ENCODE assay signal across 1 cellular context in the genomic region with DNA sequence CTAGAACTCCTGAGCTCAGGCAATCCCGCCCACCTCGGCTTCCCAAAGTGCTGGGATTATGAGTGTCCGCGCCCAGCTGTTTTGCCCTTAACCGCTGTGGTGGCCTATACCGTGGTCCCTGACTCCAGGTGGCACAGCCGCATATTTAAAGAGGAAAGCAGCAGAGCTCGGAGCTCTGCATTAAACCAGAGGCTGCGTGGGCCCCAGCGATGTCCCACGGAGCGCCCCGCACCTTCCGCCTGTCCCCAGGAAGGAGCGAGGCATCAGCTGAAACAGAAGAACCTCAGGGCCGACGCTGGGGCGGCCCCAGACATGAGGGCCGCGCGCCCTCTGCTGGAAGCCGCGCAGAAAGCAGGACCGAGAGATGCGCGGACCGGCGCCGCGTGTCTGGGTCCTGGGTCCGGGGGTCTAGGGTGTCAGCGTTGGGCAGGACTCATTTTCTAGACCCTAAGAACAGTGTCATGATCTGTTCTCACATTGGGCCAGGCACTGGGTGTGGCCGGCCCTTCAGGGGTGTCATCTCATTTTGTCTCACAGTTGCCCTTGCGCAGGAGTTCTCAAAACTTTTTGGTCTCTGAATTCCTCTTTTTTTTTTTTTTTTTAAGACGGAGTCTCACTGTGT.
TF ChIP-seq lines count a peak whose summit lies in the region.

No MANE protein-coding gene starts in this region.

TF ChIP-seq in WTC11, 78 proteins besides CTCF, POLR2A, EP300 and RAD21 (continued from another document):
- TF ChIP-seq, protein P1, sequence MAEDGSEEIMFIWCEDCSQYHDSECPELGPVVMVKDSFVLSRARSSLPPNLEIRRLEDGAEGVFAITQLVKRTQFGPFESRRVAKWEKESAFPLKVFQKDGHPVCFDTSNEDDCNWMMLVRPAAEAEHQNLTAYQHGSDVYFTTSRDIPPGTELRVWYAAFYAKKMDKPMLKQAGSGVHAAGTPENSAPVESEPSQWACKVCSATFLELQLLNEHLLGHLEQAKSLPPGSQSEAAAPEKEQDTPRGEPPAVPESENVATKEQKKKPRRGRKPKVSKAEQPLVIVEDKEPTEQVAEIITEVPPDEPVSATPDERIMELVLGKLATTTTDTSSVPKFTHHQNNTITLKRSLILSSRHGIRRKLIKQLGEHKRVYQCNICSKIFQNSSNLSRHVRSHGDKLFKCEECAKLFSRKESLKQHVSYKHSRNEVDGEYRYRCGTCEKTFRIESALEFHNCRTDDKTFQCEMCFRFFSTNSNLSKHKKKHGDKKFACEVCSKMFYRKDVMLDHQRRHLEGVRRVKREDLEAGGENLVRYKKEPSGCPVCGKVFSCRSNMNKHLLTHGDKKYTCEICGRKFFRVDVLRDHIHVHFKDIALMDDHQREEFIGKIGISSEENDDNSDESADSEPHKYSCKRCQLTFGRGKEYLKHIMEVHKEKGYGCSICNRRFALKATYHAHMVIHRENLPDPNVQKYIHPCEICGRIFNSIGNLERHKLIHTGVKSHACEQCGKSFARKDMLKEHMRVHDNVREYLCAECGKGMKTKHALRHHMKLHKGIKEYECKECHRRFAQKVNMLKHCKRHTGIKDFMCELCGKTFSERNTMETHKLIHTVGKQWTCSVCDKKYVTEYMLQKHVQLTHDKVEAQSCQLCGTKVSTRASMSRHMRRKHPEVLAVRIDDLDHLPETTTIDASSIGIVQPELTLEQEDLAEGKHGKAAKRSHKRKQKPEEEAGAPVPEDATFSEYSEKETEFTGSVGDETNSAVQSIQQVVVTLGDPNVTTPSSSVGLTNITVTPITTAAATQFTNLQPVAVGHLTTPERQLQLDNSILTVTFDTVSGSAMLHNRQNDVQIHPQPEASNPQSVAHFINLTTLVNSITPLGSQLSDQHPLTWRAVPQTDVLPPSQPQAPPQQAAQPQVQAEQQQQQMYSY (CRISPR knock-in tag; IDR thresholded peaks at IDR 0.05): no peak
- TF ChIP-seq ETV6 (CRISPR knock-in tag; IDR thresholded peaks at IDR 0.05): no peak
- TF ChIP-seq, protein P2, sequence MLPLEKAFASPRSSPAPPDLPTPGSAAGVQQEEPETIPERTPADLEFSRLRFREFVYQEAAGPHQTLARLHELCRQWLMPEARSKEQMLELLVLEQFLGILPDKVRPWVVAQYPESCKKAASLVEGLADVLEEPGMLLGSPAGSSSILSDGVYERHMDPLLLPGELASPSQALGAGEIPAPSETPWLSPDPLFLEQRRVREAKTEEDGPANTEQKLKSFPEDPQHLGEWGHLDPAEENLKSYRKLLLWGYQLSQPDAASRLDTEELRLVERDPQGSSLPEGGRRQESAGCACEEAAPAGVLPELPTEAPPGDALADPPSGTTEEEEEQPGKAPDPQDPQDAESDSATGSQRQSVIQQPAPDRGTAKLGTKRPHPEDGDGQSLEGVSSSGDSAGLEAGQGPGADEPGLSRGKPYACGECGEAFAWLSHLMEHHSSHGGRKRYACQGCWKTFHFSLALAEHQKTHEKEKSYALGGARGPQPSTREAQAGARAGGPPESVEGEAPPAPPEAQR (CRISPR knock-in tag; IDR thresholded peaks at IDR 0.05): no peak
- no peak for TF ChIP-seq ZBTB43 (CRISPR knock-in tag; IDR thresholded peaks at IDR 0.05)
- no peak for TF ChIP-seq ZNF671 (CRISPR knock-in tag; IDR thresholded peaks at IDR 0.05)
- peak; percentile 94 for TF ChIP-seq ZNF121 (CRISPR knock-in tag; IDR thresholded peaks at IDR 0.05)
- no peak for TF ChIP-seq IRF2 (CRISPR knock-in tag; IDR thresholded peaks at IDR 0.05; ENCODE audit: borderline replicate concordance, low read depth)
- TF ChIP-seq SP1 (CRISPR knock-in tag; conservative IDR thresholded peaks at IDR 0.05): 0 out of 2 replicates have a peak, but pooled peaks have one; percentile 38
- TF ChIP-seq ZNF416 (CRISPR knock-in tag; IDR thresholded peaks at IDR 0.05): no peak
- TF ChIP-seq ZNF232 (CRISPR knock-in tag; IDR thresholded peaks at IDR 0.05): peak; percentile 40; the same call in 1 of the 2 replicates
- no peak for TF ChIP-seq SMAD3 (CRISPR knock-in tag; IDR thresholded peaks at IDR 0.05; ENCODE audit: borderline replicate concordance)
- TF ChIP-seq FOXP1 (CRISPR knock-in tag; IDR thresholded peaks at IDR 0.05; ENCODE audit: borderline replicate concordance): 0 out of 2 replicates have a peak, but pooled peaks have one; percentile 55
- TF ChIP-seq HMGXB4 (CRISPR knock-in tag; IDR thresholded peaks at IDR 0.05): 0 out of 2 replicates have a peak, but pooled peaks have one; percentile 48
TF ChIP-seq in WTC11: peak in this region for 7.
